1 cellular context compared by ENCODE assay signal in genomic region chr18:68714707-68715496, GRCh38.
TF ChIP-seq lines count a peak whose summit lies in the region.

TMX3 (minus strand) TSS chr18:68715108; CDS start chr18:68714981, 127 bp downstream.

TF ChIP-seq in HepG2, 621 proteins besides CTCF, POLR2A, EP300 and RAD21 (continued from another document and continues in another):
- TF ChIP-seq POLR2G (IDR thresholded peaks at IDR 0.05; ENCODE audit: low read depth, low read length) (peak; percentile 87), ZNF275 (CRISPR knock-in tag; IDR thresholded peaks at IDR 0.05; ENCODE audit: borderline replicate concordance) (peak; percentile 96), SATB2 (CRISPR knock-in tag; IDR thresholded peaks at IDR 0.05) (peak; percentile 96), SNAPC2 (CRISPR knock-in tag; IDR thresholded peaks at IDR 0.05) (peak; percentile 88), ZNF138 (CRISPR knock-in tag; IDR thresholded peaks at IDR 0.05; ENCODE audit: low read depth) (peak; percentile 94), ZNF878 (CRISPR knock-in tag; IDR thresholded peaks at IDR 0.05) (peak; percentile 98), IRF9 (CRISPR knock-in tag; IDR thresholded peaks at IDR 0.05; ENCODE audit: borderline replicate concordance) (peak; percentile 93), NFYB (CRISPR knock-in tag; IDR thresholded peaks at IDR 0.05) (no peak), ZNF674 (CRISPR knock-in tag; IDR thresholded peaks at IDR 0.05; ENCODE audit: low read depth) (no peak; the same call in 1 of the 2 replicates), RXRB (CRISPR knock-in tag; IDR thresholded peaks at IDR 0.05; ENCODE audit: borderline replicate concordance) (peak; percentile 68; the same call in 1 of the 2 replicates), YY1 (IDR thresholded peaks at IDR 0.05; ENCODE audit: insufficient read depth, insufficient replicate concordance, low read depth, low read length) (peak; percentile 58), KLF16 (CRISPR knock-in tag; IDR thresholded peaks at IDR 0.05) (peak in 1 of 2 experiments; percentile 80; a peak in 3 of 4 replicates), KLF12 (CRISPR knock-in tag; IDR thresholded peaks at IDR 0.05; ENCODE audit: borderline replicate concordance) (peak; percentile 81; the same call in 1 of the 2 replicates), ZNF136 (CRISPR knock-in tag; IDR thresholded peaks at IDR 0.05; ENCODE audit: low read depth) (peak; percentile 59), XBP1 (CRISPR knock-in tag; IDR thresholded peaks at IDR 0.05) (peak; percentile 52; the same call in 1 of the 2 replicates), ZNF766 (CRISPR knock-in tag; IDR thresholded peaks at IDR 0.05; ENCODE audit: borderline replicate concordance) (peak; percentile 81; the same call in 1 of the 2 replicates), JUN (CRISPR knock-in tag; IDR thresholded peaks at IDR 0.05) (no peak), ZNF367 (CRISPR knock-in tag; IDR thresholded peaks at IDR 0.05; ENCODE audit: borderline replicate concordance) (0 out of 2 replicates have a peak, but pooled peaks have one; percentile 13), RBM39 (IDR thresholded peaks at IDR 0.05; ENCODE audit: low read depth, low read length, poor library complexity, severe bottlenecking) (no peak), ZNF264 (CRISPR knock-in tag; IDR thresholded peaks at IDR 0.05) (peak; percentile 77; the same call in 1 of the 2 replicates), KAT8 (CRISPR knock-in tag; IDR thresholded peaks at IDR 0.05) (peak; percentile 93), ZNF570 (CRISPR knock-in tag; IDR thresholded peaks at IDR 0.05; ENCODE audit: borderline replicate concordance) (no peak), MAZ (IDR thresholded peaks at IDR 0.05; ENCODE audit: borderline replicate concordance, low read depth, low read length) (peak; percentile 75; the same call in 1 of the 2 replicates), MAZ (CRISPR knock-in tag; IDR thresholded peaks at IDR 0.05; ENCODE audit: low read depth) (peak; percentile 95), ZNF607 (CRISPR knock-in tag; IDR thresholded peaks at IDR 0.05; ENCODE audit: borderline replicate concordance) (peak; percentile 98), ZNF782 (CRISPR knock-in tag; IDR thresholded peaks at IDR 0.05; ENCODE audit: borderline replicate concordance) (no peak), GABPB1 (CRISPR knock-in tag; IDR thresholded peaks at IDR 0.05) (peak; percentile 96), PPARG (CRISPR knock-in tag; conservative IDR thresholded peaks at IDR 0.05) (peak; percentile 68; the same call in 1 of the 2 replicates), TOE1 (CRISPR knock-in tag; IDR thresholded peaks at IDR 0.05) (peak; percentile 72; the same call in 1 of the 2 replicates), REST (IDR thresholded peaks at IDR 0.05; ENCODE audit: borderline replicate concordance in 1 of 2, low read depth in 1 of 2, low read length in 2 of 2) (0 out of 4 replicates have a peak, but pooled peaks of 1 of the 2 experiments have one; percentile 9), MIXL1 (CRISPR knock-in tag; IDR thresholded peaks at IDR 0.05) (0 out of 2 replicates have a peak, but pooled peaks have one; percentile 48), ZNF737 (CRISPR knock-in tag; IDR thresholded peaks at IDR 0.05; ENCODE audit: borderline replicate concordance) (no peak; the same call in 1 of the 2 replicates), ZNF713 (CRISPR knock-in tag; IDR thresholded peaks at IDR 0.05) (0 out of 2 replicates have a peak, but pooled peaks have one; percentile 79), ZNF17 (CRISPR knock-in tag; IDR thresholded peaks at IDR 0.05) (no peak), CREBL2 (CRISPR knock-in tag; IDR thresholded peaks at IDR 0.05; ENCODE audit: borderline replicate concordance) (peak; percentile 94; the same call in 1 of the 2 replicates), FOXO1 (CRISPR knock-in tag; IDR thresholded peaks at IDR 0.05) (peak; percentile 10; the same call in 1 of the 2 replicates), ZNF501 (CRISPR knock-in tag; IDR thresholded peaks at IDR 0.05) (peak; percentile 96), HNRNPUL1 (IDR thresholded peaks at IDR 0.05; ENCODE audit: low read depth, low read length) (no peak), RELA (CRISPR knock-in tag; IDR thresholded peaks at IDR 0.05) (no peak), SKI (IDR thresholded peaks at IDR 0.05; ENCODE audit: partially characterized antibody) (no peak), ZNF629 (CRISPR knock-in tag; conservative IDR thresholded peaks at IDR 0.05) (no peak; the same call in 1 of the 2 replicates), FOXP4 (CRISPR knock-in tag; IDR thresholded peaks at IDR 0.05) (peak; percentile 56; the same call in 1 of the 2 replicates), FOSL2 (CRISPR knock-in tag; IDR thresholded peaks at IDR 0.05) (peak; percentile 43; the same call in 1 of the 2 replicates), ZBTB7B (CRISPR knock-in tag; IDR thresholded peaks at IDR 0.05) (peak; percentile 61; the same call in 1 of the 2 replicates), CENPT (CRISPR knock-in tag; IDR thresholded peaks at IDR 0.05; ENCODE audit: low read depth) (peak; percentile 76; the same call in 1 of the 2 replicates), MXI1 (IDR thresholded peaks at IDR 0.05; ENCODE audit: borderline replicate concordance, low read depth, low read length) (peak; percentile 80; the same call in 2 of the 3 replicates)
- TF ChIP-seq, protein P1, sequence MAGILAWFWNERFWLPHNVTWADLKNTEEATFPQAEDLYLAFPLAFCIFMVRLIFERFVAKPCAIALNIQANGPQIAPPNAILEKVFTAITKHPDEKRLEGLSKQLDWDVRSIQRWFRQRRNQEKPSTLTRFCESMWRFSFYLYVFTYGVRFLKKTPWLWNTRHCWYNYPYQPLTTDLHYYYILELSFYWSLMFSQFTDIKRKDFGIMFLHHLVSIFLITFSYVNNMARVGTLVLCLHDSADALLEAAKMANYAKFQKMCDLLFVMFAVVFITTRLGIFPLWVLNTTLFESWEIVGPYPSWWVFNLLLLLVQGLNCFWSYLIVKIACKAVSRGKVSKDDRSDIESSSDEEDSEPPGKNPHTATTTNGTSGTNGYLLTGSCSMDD (CRISPR knock-in tag; IDR thresholded peaks at IDR 0.05), result peak; percentile 96
- TF ChIP-seq, protein P2, sequence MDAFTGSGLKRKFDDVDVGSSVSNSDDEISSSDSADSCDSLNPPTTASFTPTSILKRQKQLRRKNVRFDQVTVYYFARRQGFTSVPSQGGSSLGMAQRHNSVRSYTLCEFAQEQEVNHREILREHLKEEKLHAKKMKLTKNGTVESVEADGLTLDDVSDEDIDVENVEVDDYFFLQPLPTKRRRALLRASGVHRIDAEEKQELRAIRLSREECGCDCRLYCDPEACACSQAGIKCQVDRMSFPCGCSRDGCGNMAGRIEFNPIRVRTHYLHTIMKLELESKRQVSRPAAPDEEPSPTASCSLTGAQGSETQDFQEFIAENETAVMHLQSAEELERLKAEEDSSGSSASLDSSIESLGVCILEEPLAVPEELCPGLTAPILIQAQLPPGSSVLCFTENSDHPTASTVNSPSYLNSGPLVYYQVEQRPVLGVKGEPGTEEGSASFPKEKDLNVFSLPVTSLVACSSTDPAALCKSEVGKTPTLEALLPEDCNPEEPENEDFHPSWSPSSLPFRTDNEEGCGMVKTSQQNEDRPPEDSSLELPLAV (CRISPR knock-in tag; conservative IDR thresholded peaks at IDR 0.05; ENCODE audit: low read depth), result no peak
- TF ChIP-seq, protein P3, sequence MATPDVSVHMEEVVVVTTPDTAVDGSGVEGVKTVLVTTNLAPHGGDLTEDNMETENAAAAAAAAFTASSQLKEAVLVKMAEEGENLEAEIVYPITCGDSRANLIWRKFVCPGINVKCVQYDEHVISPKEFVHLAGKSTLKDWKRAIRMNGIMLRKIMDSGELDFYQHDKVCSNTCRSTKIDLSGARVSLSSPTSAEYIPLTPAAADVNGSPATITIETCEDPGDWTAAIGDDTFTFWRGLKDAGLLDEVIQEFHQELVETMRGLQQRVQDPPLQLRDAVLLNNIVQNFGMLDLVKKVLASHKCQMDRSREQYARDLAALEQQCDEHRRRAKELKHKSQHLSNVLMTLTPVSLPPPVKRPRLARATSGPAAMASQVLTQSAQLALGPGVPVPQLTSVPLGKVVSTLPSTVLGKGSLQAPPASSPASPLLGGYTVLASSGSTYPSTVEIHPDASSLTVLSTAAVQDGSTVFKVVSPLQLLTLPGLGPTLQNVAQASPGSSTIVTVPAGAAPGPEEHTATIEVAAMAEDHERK (CRISPR knock-in tag; IDR thresholded peaks at IDR 0.05; ENCODE audit: low read depth), result no peak
- TF ChIP-seq, protein P4, sequence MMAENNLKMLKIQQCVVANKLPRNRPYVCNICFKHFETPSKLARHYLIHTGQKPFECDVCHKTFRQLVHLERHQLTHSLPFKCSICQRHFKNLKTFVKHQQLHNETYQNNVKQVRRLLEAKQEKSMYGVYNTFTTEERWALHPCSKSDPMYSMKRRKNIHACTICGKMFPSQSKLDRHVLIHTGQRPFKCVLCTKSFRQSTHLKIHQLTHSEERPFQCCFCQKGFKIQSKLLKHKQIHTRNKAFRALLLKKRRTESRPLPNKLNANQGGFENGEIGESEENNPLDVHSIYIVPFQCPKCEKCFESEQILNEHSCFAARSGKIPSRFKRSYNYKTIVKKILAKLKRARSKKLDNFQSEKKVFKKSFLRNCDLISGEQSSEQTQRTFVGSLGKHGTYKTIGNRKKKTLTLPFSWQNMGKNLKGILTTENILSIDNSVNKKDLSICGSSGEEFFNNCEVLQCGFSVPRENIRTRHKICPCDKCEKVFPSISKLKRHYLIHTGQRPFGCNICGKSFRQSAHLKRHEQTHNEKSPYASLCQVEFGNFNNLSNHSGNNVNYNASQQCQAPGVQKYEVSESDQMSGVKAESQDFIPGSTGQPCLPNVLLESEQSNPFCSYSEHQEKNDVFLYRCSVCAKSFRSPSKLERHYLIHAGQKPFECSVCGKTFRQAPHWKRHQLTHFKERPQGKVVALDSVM (CRISPR knock-in tag; IDR thresholded peaks at IDR 0.05), result no peak
